In genomic region chr2:30115141-30115980, GRCh38 we compare ENCODE assay signal across 8 cellular contexts. TPM values are rescaled to one million over a fixed set of nuclear protein-coding genes. Genes with fewer than 3 reads are reported as not detected.
A peak's percentile ranks its signal among the peaks of the same experiment; 100 is the strongest.
DNase-seq lines count a peak whose midpoint lies in the region; ATAC-seq, FAIRE-seq and TF ChIP-seq lines count a peak whose summit lies in the region.

No MANE protein-coding gene starts in this region.

- TF ChIP-seq CTCF in A549 (IDR thresholded peaks at IDR 0.05) (peak; percentile 93), GM13976 (IDR thresholded peaks at IDR 0.05; ENCODE audit: borderline replicate concordance, control extremely low read depth, extremely low read depth, insufficient read depth, missing control alignments) (peak; percentile 79), brain microvascular endothelial cell (IDR thresholded peaks at IDR 0.05; ENCODE audit: low read depth, low read length, missing control alignments) (peak; percentile 99)

- H3K4me3 ChIP-seq in A549 (no peak overlapping the region), brain microvascular endothelial cell (ENCODE audit: low read depth, low read length) (no peak overlapping the region), iPS DF 6.9 (ENCODE audit: low read length) (no peak overlapping the region)

- 33% methylated on average over 19 of the region's 19 CpGs for WGBS in A549 (ENCODE audit: missing lambda C conversion rate)
- WGBS in iPS DF 6.9 (ENCODE audit: insufficient coverage, insufficient read length): no CpG with 5 or more reads among the region's 19 CpGs

- CTCF ChIA-PET in A549 (lab: Yijun Ruan, JAX): interaction anchor here (0.6 to 7.8 kb wide), 33 partner anchors 9 to 1811 kb away, joined by 3 to 108 read pairs (median 3); partner anchors contain the start of gene YPEL5

- peak; percentile 93 to 94 for TF ChIP-seq RAD21 in A549 (conservative IDR thresholded peaks at IDR 0.05 in 1 of 2, IDR thresholded peaks at IDR 0.05 in 1 of 2)

- H3K4me1 Mint-ChIP-seq in T-helper 2 cell treated with Interferon-gamma antibody and Interleukin-4, amounts not matched to agents 5 μg/mL and 100 μg/mL, for 36 hours (ENCODE audit: low read depth): peaks cover 2% of the 10 kb centered on the region

- ATAC-seq in A549 (peak; percentile 79 to 92), GM18520 (IDR thresholded peaks at IDR 0.05; ENCODE audit: unreplicated experiment) (no peak)

- no peak for TF ChIP-seq EP300 in A549 (IDR thresholded peaks at IDR 0.05)

- no peak overlapping the region for H3K4me3 Mint-ChIP-seq in T-helper 2 cell treated with Interferon-gamma antibody and Interleukin-4, amounts not matched to agents 5 μg/mL and 100 μg/mL, for 36 hours

- no peak overlapping the region for H3K27ac Mint-ChIP-seq in T-helper 2 cell treated with Interferon-gamma antibody and Interleukin-4, amounts not matched to agents 5 μg/mL and 100 μg/mL, for 36 hours

- H3K27ac ChIP-seq in A549 (0 out of 6 replicates have a peak overlapping the region, but pooled peaks of 1 of the 2 experiments have one; percentile 8), brain microvascular endothelial cell (no peak overlapping the region), iPS DF 6.9 (ENCODE audit: low read length) (no peak overlapping the region)

- DNase-seq in A549 (ENCODE audit: low read depth in 1 of 2, low spot score in 1 of 2) (peak; percentile 68 to 88), GM13976 (ENCODE audit: low spot score) (peak; percentile 75), NCI-H146 (lab: John Stamatoyannopoulos, UW) (peak; percentile 59), brain microvascular endothelial cell (peak; percentile 87), iPS DF 6.9 (ENCODE audit: low read depth, low spot score) (peak; percentile 74), smooth muscle cell of the brain vasculature (ENCODE audit: low read depth, low spot score) (peak; percentile 77)
- DNase-seq in T-helper 2 cell treated with Interferon-gamma antibody and Interleukin-4, amounts not matched to agents 5 μg/mL and 100 μg/mL, for 36 hours (ENCODE audit: low spot score): peak; percentile 26

- H3K4me1 ChIP-seq in A549: peaks cover 23% of the 10 kb centered on the region
- H3K4me1 ChIP-seq in iPS DF 6.9 (ENCODE audit: control insufficient read depth, insufficient read depth, low read length): no peaks in the 10 kb centered on the region

- H3K27me3 ChIP-seq in brain microvascular endothelial cell (replicated peaks) (no peaks in the 10 kb centered on the region), iPS DF 6.9 (ENCODE audit: control insufficient read depth, insufficient read depth, low read length) (no peaks in the 10 kb centered on the region)

- H3K27me3 Mint-ChIP-seq in T-helper 2 cell treated with Interferon-gamma antibody and Interleukin-4, amounts not matched to agents 5 μg/mL and 100 μg/mL, for 36 hours (ENCODE audit: low read depth): peaks cover 7% of the 10 kb centered on the region

- FAIRE-seq in A549 (lab: Jason Lieb, UNC): peak; percentile 95

- no peaks in the 10 kb centered on the region for H3K36me3 Mint-ChIP-seq in T-helper 2 cell treated with Interferon-gamma antibody and Interleukin-4, amounts not matched to agents 5 μg/mL and 100 μg/mL, for 36 hours (ENCODE audit: low read depth)

- in situ Hi-C loops in GM13976 (cut with MboI; ENCODE audit: low sequenced_read_pairs, unreplicated experiment): no loop called here
- in situ Hi-C loops in brain microvascular endothelial cell (cut with HindIII; ENCODE audit: low pct_ligation_motif_present, low sequenced_read_pairs): no loop called here

- 0 out of 3 replicates have a peak overlapping the region, but pooled peaks have one; percentile 1 for H3K4me2 ChIP-seq in A549

- no peaks in the 10 kb centered on the region for H3K9me3 Mint-ChIP-seq in T-helper 2 cell treated with Interferon-gamma antibody and Interleukin-4, amounts not matched to agents 5 μg/mL and 100 μg/mL, for 36 hours

- H3K9me3 ChIP-seq in A549 (no peaks in the 10 kb centered on the region), iPS DF 6.9 (ENCODE audit: control insufficient read depth, insufficient read depth, low read length) (no peaks in the 10 kb centered on the region)

- POLR2A ChIA-PET in A549 (lab: Yijun Ruan, JAX): no interaction called here

- TF ChIP-seq POLR2A in A549 (IDR thresholded peaks at IDR 0.05; ENCODE audit: low read length): no peak

- H3K36me3 ChIP-seq in brain microvascular endothelial cell (replicated peaks) (no peaks in the 10 kb centered on the region), iPS DF 6.9 (ENCODE audit: control insufficient read depth, insufficient read depth, low read length) (no peaks in the 10 kb centered on the region)

TF ChIP-seq in A549, 52 proteins besides CTCF, POLR2A, EP300 and RAD21:
- TF ChIP-seq HEYL (CRISPR knock-in tag; IDR thresholded peaks at IDR 0.05) (no peak), SMC3 (IDR thresholded peaks at IDR 0.05) (peak; percentile 85), ZC3H11A (IDR thresholded peaks at IDR 0.05) (0 out of 2 replicates have a peak, but pooled peaks have one; percentile 1)

RNA-seq across cellular contexts. Expression of gene YPEL5, which starts 31.4 kb away (rescaled TPM):
- 89.6 and 93.4 TPM in 2 replicates for polyA plus RNA-seq in A549 (2011; rRNA removed)
- polyA plus RNA-seq in A549 (2012; cell fraction: cytosol; rRNA removed): 17.9 and 26.9 TPM in 2 replicates
- 11.0 and 21.1 TPM in 2 replicates for polyA plus RNA-seq in A549 (2012; cell fraction: nucleus; rRNA removed)
- 37.6 to 50.3 TPM (median 45.6 TPM) in 3 replicates for polyA plus RNA-seq in A549 (2017; fragmentation: RNase III; extraction: RNeasy Plus Mini Kit Qiagen cat#74134 plus additional on column Dnase treatment)
- 57.5 and 69.1 TPM in 2 replicates for polyA minus RNA-seq in A549 (2011; rRNA and poly(A)+ RNA removed)

Comparison
In these comparisons a context has a peak if more than half of its experiments do, and no peak if none do; other contexts are left out.
1. DNase-seq: peak in every context shown above with its lines; median percentile 87 in brain microvascular endothelial cell; 78 in A549; 77 in smooth muscle cell of the brain vasculature; 75 in GM13976; 74 in iPS DF 6.9; 59 in NCI-H146; 26 in T-helper 2 cell treated with Interferon-gamma antibody and Interleukin-4, amounts not matched to agents 5 μg/mL and 100 μg/mL, for 36 hours.